ENCODE assay signal across 8 cellular contexts in genomic region chr18:74291771-74292540, GRCh38. TPM values are rescaled to one million over a fixed set of nuclear protein-coding genes. Genes with fewer than 3 reads are reported as not detected.
A peak's percentile ranks its signal among the peaks of the same experiment; 100 is the strongest.
DNase-seq lines count a peak whose midpoint lies in the region; ATAC-seq and TF ChIP-seq lines count a peak whose summit lies in the region.

A gene with protein sequence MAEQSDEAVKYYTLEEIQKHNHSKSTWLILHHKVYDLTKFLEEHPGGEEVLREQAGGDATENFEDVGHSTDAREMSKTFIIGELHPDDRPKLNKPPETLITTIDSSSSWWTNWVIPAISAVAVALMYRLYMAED (minus strand): TSS chr18:74291963. CDS start chr18:74291875, 88 bp downstream.

- in situ Hi-C loops in ACHN (cut with HindIII; ENCODE audit: low pct_ligation_motif_present, low pct_unique_long_range_greater_than_20kb, low sequenced_read_pairs): no loop called here

- peaks cover 2% of the 10 kb centered on the region for H3K36me3 Mint-ChIP-seq in activated CD4-positive, alpha-beta T cell treated with anti-CD3 and anti-CD28 coated beads for 36 hours (ENCODE audit: low read depth)

- peaks cover 6% of the 10 kb centered on the region for H3K4me1 Mint-ChIP-seq in activated CD4-positive, alpha-beta T cell treated with anti-CD3 and anti-CD28 coated beads for 36 hours

- CTCF ChIA-PET in activated CD4-positive, alpha-beta T cell treated with anti-CD3 and anti-CD28 coated beads for 36 hours (lab: Charles Lee): no interaction called here

- ATAC-seq in GM18867 (IDR thresholded peaks at IDR 0.05; ENCODE audit: unreplicated experiment) (peak; percentile 99), HG03135 (IDR thresholded peaks at IDR 0.05; ENCODE audit: unreplicated experiment) (peak; percentile 100)
- ATAC-seq in activated CD4-positive, alpha-beta T cell treated with anti-CD3 and anti-CD28 coated beads for 36 hours: peak; percentile 99

- peak within 1 kb of the TSS; percentile 83 for H3K27ac Mint-ChIP-seq in activated CD4-positive, alpha-beta T cell treated with anti-CD3 and anti-CD28 coated beads for 36 hours

- H3K9me3 Mint-ChIP-seq in activated CD4-positive, alpha-beta T cell treated with anti-CD3 and anti-CD28 coated beads for 36 hours (ENCODE audit: low read depth): peaks cover 3% of the 10 kb centered on the region

- TF ChIP-seq CTCF in choroid plexus epithelial cell (conservative IDR thresholded peaks at IDR 0.05; ENCODE audit: low read depth, low read length): peak; percentile 30

- H3K27me3 Mint-ChIP-seq in activated CD4-positive, alpha-beta T cell treated with anti-CD3 and anti-CD28 coated beads for 36 hours: no peaks in the 10 kb centered on the region

- peak within 1 kb of the TSS; percentile 73 for H3K4me3 ChIP-seq in choroid plexus epithelial cell (ENCODE audit: low read depth, low read length)

- H3K4me3 Mint-ChIP-seq in activated CD4-positive, alpha-beta T cell treated with anti-CD3 and anti-CD28 coated beads for 36 hours: peak within 1 kb of the TSS; percentile 86

- POLR2A ChIA-PET in activated CD4-positive, alpha-beta T cell treated with anti-CD3 and anti-CD28 coated beads for 36 hours (lab: Charles Lee): interaction anchor here (0.6 kb wide), 1 partner anchor 107 kb away, joined by 5 read pairs; no protein-coding TSS in a partner anchor

- intact Hi-C loops in activated CD4-positive, alpha-beta T cell treated with anti-CD3 and anti-CD28 coated beads for 36 hours (cut with DNase I, micrococcal nuclease): loop anchor here (1.0 to 5.0 kb wide), 6 partner anchors 87 to 920 kb away; partner anchors contain the start of genes CNDP2 (in 2 of the 2), ZNF407 (in 2 of the 2), FBXO15 (in 1 of the 2) and TIMM21 (in 1 of the 2)

- DNase-seq in ACHN: peak; percentile 96
- DNase-seq in NCI-H345 treated with DMSO at 0.1 percent for 48 hours (lab: John Stamatoyannopoulos, UW; ENCODE audit: unreplicated experiment): peak; percentile 96
- DNase-seq in activated CD4-positive, alpha-beta T cell treated with anti-CD3 and anti-CD28 coated beads for 36 hours: peak; percentile 98
- DNase-seq in choroid plexus epithelial cell (ENCODE audit: low read depth): peak; percentile 98
- peak; percentile 93 for DNase-seq in kidney glomerular epithelial cell (lab: John Stamatoyannopoulos, UW)
- DNase-seq in stimulated activated CD4-positive, alpha-beta T cell treated with anti-CD3 and anti-CD28 coated beads, Interleukin-1b, Interleukin-23, amount 100 ng/mL, for 1 hour (ENCODE audit: low read depth in 2 of 2): peak; percentile 95 to 97

RNA-seq across cellular contexts. Expression of the gene that starts here (rescaled TPM):
- total RNA-seq in activated CD4-positive, alpha-beta T cell treated with anti-CD3 and anti-CD28 coated beads for 36 hours: 10 to 100 TPM; 53.1 to 61.4 TPM

Comparison
In these comparisons a context has a peak if more than half of its experiments do, and no peak if none do; other contexts are left out.
1. Peak in every context shown above with its lines: DNase-seq, ATAC-seq and H3K4me3 ChIP-seq.